ENCODE assay signal across 7 cellular contexts in the genomic region with DNA sequence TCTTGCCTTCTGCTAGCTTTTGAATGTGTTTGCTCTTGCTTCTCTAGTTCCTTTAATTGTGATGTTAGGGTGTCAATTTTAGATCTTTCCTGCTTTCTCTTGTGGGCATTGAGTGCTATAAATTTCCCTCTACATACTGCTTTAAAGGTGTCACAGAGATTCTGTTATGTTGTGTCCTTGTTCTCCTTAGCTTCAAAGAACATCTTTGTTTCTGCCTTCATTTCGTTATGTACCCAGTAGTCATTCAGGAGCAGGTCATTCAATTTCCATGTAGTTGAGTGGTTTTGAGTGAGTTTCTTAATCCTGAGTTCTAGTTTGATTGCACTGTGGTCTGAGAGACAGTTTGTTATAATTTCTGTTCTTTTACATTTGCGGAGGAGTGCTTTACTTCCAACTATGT.
DNase-seq lines count a peak whose midpoint lies in the region; FAIRE-seq and TF ChIP-seq lines count a peak whose summit lies in the region.
"Not testable (repeated sequence)": the region's sequence is repeated elsewhere in the genome, so short reads cannot be mapped to it uniquely, and the experiment has no call there.

No MANE protein-coding gene starts in this region.

- H3K4me3 ChIP-seq in ACC112 (ENCODE audit: low read depth, low read length); astrocyte of the spinal cord (ENCODE audit: low read depth, low read length); choroid plexus epithelial cell (ENCODE audit: low read depth, low read length); fibroblast of pulmonary artery (replicated peaks; ENCODE audit: low read depth, low read length): not testable (repeated sequence)

- not testable (repeated sequence) for FAIRE-seq in RCC 7860 (lab: Jason Lieb, UNC)

- DNase-seq in HS-5 (ENCODE audit: low read depth) (peak; percentile 32), RCC 7860 (ENCODE audit: low spot score) (peak; percentile 80), astrocyte of the spinal cord (ENCODE audit: low read depth, low spot score) (peak; percentile 49), choroid plexus epithelial cell (ENCODE audit: low read depth) (peak; percentile 44), fibroblast of pulmonary artery (ENCODE audit: low read depth) (peak; percentile 69), kidney tubule cell (ENCODE audit: low spot score) (peak; percentile 73)

- in situ Hi-C loops in astrocyte of the spinal cord (cut with HindIII; ENCODE audit: low sequenced_read_pairs): not testable (repeated sequence)

- H3K4me1 ChIP-seq in ACC112 (ENCODE audit: control insufficient read depth, insufficient read depth, low read length, unreplicated experiment): peaks cover 23% of the 10 kb centered on the region

- not testable (repeated sequence) for TF ChIP-seq CTCF in astrocyte of the spinal cord (IDR thresholded peaks at IDR 0.05; ENCODE audit: low read depth, low read length); choroid plexus epithelial cell (conservative IDR thresholded peaks at IDR 0.05; ENCODE audit: low read depth, low read length); fibroblast of pulmonary artery (IDR thresholded peaks at IDR 0.05; ENCODE audit: low read length, missing control alignments)

- H3K79me2 ChIP-seq in ACC112 (ENCODE audit: control insufficient read depth, insufficient read depth, low read length, unreplicated experiment): not testable (repeated sequence)

- not testable (repeated sequence) for H3K36me3 ChIP-seq in ACC112 (ENCODE audit: insufficient read depth, low read length)

- not testable (repeated sequence) for H3K27me3 ChIP-seq in ACC112 (ENCODE audit: insufficient read depth, low read length)

- not testable (repeated sequence) for H2AFZ ChIP-seq in ACC112 (ENCODE audit: low read length, unreplicated experiment)

- H3K27ac ChIP-seq in ACC112 (ENCODE audit: low read depth, low read length): peak overlapping the region; percentile 78
